ENCODE assay signal across 8 cellular contexts in the genomic region with DNA sequence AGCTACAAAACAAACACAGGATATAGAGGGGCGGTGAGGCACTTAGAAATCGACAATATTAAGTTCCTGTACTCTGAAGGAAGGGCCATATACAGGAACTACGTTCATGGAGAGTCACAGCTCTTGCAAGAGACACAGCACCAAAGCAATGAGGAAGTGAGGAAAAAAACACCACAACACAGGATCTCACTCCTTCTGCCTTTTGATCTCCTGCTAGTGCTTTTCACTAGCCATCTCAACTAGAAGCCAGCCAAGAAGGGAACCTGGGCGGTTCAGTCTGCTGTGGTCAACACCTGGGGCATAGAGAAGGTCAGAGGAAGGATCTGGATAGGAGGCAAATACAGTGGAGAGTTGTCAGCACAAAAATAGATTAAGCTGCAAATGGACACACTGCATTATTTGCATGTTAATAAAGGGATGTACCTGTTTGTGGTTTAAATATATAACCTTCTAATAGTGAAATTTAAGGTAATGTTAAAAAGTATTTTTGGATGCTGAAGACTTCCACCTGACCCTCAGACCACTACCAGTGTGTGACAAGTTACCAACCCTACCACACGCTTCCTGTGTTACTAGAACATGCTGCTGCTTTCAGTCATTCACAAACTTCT.
A peak's percentile ranks its signal among the peaks of the same experiment; 100 is the strongest.
DNase-seq lines count a peak whose midpoint lies in the region; ATAC-seq, FAIRE-seq and TF ChIP-seq lines count a peak whose summit lies in the region.

No MANE protein-coding gene starts in this region.

- H3K27me3 ChIP-seq in dorsolateral prefrontal cortex = no peaks in the 10 kb centered on the region

- FAIRE-seq in RCC 7860 (lab: Jason Lieb, UNC) = no peak

- DNase-seq in GM13976 (ENCODE audit: low spot score) = peak; percentile 28
- peak; percentile 4 for DNase-seq in activated T-helper 1 cell treated with Interleukin-2 at 50 U/mL for 16 hours (ENCODE audit: low read depth)
- no peak for DNase-seq in RCC 7860 (ENCODE audit: low spot score)
- no peak for DNase-seq in dorsolateral prefrontal cortex
- DNase-seq in HuH-7 (ENCODE audit: low spot score) = no peak

- H3K4me3 Mint-ChIP-seq in stimulated activated naive CD8-positive, alpha-beta T cell treated with anti-CD3 and anti-CD28 coated beads, Interleukin-15, Interleukin-2, amounts not matched to agents 100 ng/mL and 50 ng/mL, for 24 hours = peak overlapping the region; percentile 15

- intact Hi-C loops in dorsolateral prefrontal cortex (cut with DNase I) = no loop called here

- no peak for TF ChIP-seq CTCF in GM13976 (IDR thresholded peaks at IDR 0.05; ENCODE audit: borderline replicate concordance, control extremely low read depth, extremely low read depth, insufficient read depth, missing control alignments)
- no peak for TF ChIP-seq CTCF in dorsolateral prefrontal cortex (IDR thresholded peaks at IDR 0.05 in 54 of 56, conservative IDR thresholded peaks at IDR 0.05 in 2 of 56; ENCODE audit: low read depth in 1 of 56, partially characterized antibody in 56 of 56)

- no peaks in the 10 kb centered on the region for H3K27me3 Mint-ChIP-seq in stimulated activated naive CD8-positive, alpha-beta T cell treated with anti-CD3 and anti-CD28 coated beads, Interleukin-15, Interleukin-2, amounts not matched to agents 100 ng/mL and 50 ng/mL, for 24 hours

- H3K27ac ChIP-seq in dorsolateral prefrontal cortex = no peak overlapping the region

- no peaks in the 10 kb centered on the region for H3K9me3 Mint-ChIP-seq in stimulated activated naive CD8-positive, alpha-beta T cell treated with anti-CD3 and anti-CD28 coated beads, Interleukin-15, Interleukin-2, amounts not matched to agents 100 ng/mL and 50 ng/mL, for 24 hours

- H3K27ac Mint-ChIP-seq in stimulated activated naive CD8-positive, alpha-beta T cell treated with anti-CD3 and anti-CD28 coated beads, Interleukin-15, Interleukin-2, amounts not matched to agents 100 ng/mL and 50 ng/mL, for 24 hours = peak overlapping the region; percentile 67

- in situ Hi-C loops in GM13976 (cut with MboI; ENCODE audit: low sequenced_read_pairs, unreplicated experiment) = no loop called here

- H3K4me1 Mint-ChIP-seq in stimulated activated naive CD8-positive, alpha-beta T cell treated with anti-CD3 and anti-CD28 coated beads, Interleukin-15, Interleukin-2, amounts not matched to agents 100 ng/mL and 50 ng/mL, for 24 hours (ENCODE audit: low read depth) = peaks cover 20% of the 10 kb centered on the region

- ATAC-seq in GM21423 (IDR thresholded peaks at IDR 0.05; ENCODE audit: unreplicated experiment) (peak; percentile 89), HG03571 (IDR thresholded peaks at IDR 0.05; ENCODE audit: unreplicated experiment) (peak; percentile 82)

- H3K4me3 ChIP-seq in dorsolateral prefrontal cortex = no peak overlapping the region

- no peaks in the 10 kb centered on the region for H3K36me3 Mint-ChIP-seq in stimulated activated naive CD8-positive, alpha-beta T cell treated with anti-CD3 and anti-CD28 coated beads, Interleukin-15, Interleukin-2, amounts not matched to agents 100 ng/mL and 50 ng/mL, for 24 hours (ENCODE audit: low read depth)

Comparison
In these comparisons a context has a peak if more than half of its experiments do, and no peak if none do; other contexts are left out.
1. DNase-seq: peak in GM13976 (single experiment) and activated T-helper 1 cell treated with Interleukin-2 at 50 U/mL for 16 hours (single experiment); none in RCC 7860 (single experiment), dorsolateral prefrontal cortex (0 of 10) and HuH-7 (single experiment).